ENCODE assay signal across 8 cellular contexts in genomic region chr19:45585158-45585577, GRCh38. TPM values are rescaled to one million over a fixed set of nuclear protein-coding genes. Genes with fewer than 3 reads are reported as not detected.
DNase-seq lines count a peak whose midpoint lies in the region; ATAC-seq, FAIRE-seq and TF ChIP-seq lines count a peak whose summit lies in the region.

No MANE protein-coding gene starts in this region.

- intact Hi-C loops in K562 (cut with micrococcal nuclease): no loop called here

- 17% methylated on average over 7 of the region's 7 CpGs for WGBS in K562 (ENCODE audit: insufficient coverage, low coverage, missing lambda C conversion rate)
- WGBS in lung, 2 donors: 24 to 25% methylated on average over 7 of the region's 7 CpGs
- 14 to 35% methylated on average over 7 of the region's 7 CpGs for WGBS in upper lobe of left lung, 2 donors

- in situ Hi-C loops in K562 (cut with MboI): no loop called here
- in situ Hi-C loops in ACHN (cut with HindIII; ENCODE audit: low pct_ligation_motif_present, low pct_unique_long_range_greater_than_20kb, low sequenced_read_pairs): no loop called here

- H3K27ac Mint-ChIP-seq in activated naive CD4-positive, alpha-beta T cell treated with anti-CD3 and anti-CD28 coated beads, Interleukin-2, amount 50 U/mL, for 24 hours: peak overlapping the region; percentile 90

- H3K27me3 Mint-ChIP-seq in activated naive CD4-positive, alpha-beta T cell treated with anti-CD3 and anti-CD28 coated beads, Interleukin-2, amount 50 U/mL, for 24 hours: peaks cover 7% of the 10 kb centered on the region

- H3K79me2 ChIP-seq in K562 (ENCODE audit: control insufficient read depth, insufficient read depth, low read length): peaks cover 32% of the 10 kb centered on the region

- BruUV-seq in K562 (replicated peaks; lab: Mats Ljungman, UMichigan): TSS peak; percentile 95

- TF ChIP-seq CTCF in K562 (IDR thresholded peaks at IDR 0.05 in 2 of 3, conservative IDR thresholded peaks at IDR 0.05 in 1 of 3; ENCODE audit: insufficient read depth in 2 of 3, low read depth in 1 of 3, low read length in 3 of 3) (no peak), lung (IDR thresholded peaks at IDR 0.05; ENCODE audit: control extremely low read depth, extremely low read depth) (no peak), upper lobe of left lung (IDR thresholded peaks at IDR 0.05) (no peak)

- H3K4me3 Mint-ChIP-seq in activated naive CD4-positive, alpha-beta T cell treated with anti-CD3 and anti-CD28 coated beads, Interleukin-2, amount 50 U/mL, for 24 hours: peak overlapping the region; percentile 89

- POLR2A ChIA-PET in K562 (lab: Yijun Ruan, JAX): interaction anchor here (0.6 to 1.9 kb wide), 2 partner anchors 57 to 86 kb away, joined by 3 to 7 read pairs; no protein-coding TSS in a partner anchor

- H3K9me1 ChIP-seq in K562 (ENCODE audit: control insufficient read depth, insufficient read depth, low read length): no peaks in the 10 kb centered on the region

- H3K27me3 ChIP-seq in K562 (ENCODE audit: control insufficient read depth in 2 of 2, insufficient read depth in 2 of 2, low read length in 2 of 2): no peaks in the 10 kb centered on the region
- no peaks in the 10 kb centered on the region for H3K27me3 ChIP-seq in lung (ENCODE audit: control insufficient read depth, insufficient read depth)
- H3K27me3 ChIP-seq in upper lobe of left lung: no peaks in the 10 kb centered on the region

- CTCF ChIA-PET in K562 (lab: Yijun Ruan, JAX; ENCODE audit: low intra/inter-chr PET ratio): interaction anchor here (0.6 kb wide), 1 partner anchor 61 kb away, joined by 3 read pairs; no protein-coding TSS in a partner anchor

- H3K9ac ChIP-seq in K562 (ENCODE audit: insufficient read depth in 1 of 2, low read depth in 2 of 2, low read length in 2 of 2): peak overlapping the region; percentile 90 to 94; a peak in 3 of 4 replicates

- TF ChIP-seq POLR2A in K562 (conservative IDR thresholded peaks at IDR 0.05) (no peak), upper lobe of left lung (IDR thresholded peaks at IDR 0.05) (no peak)

- DNase-seq in activated naive CD4-positive, alpha-beta T cell treated with anti-CD3 and anti-CD28 coated beads, Interleukin-2, amount 50 U/mL, for 16 hours: no peak
- DNase-seq in K562 (ENCODE audit: extremely low read depth in 1 of 4, low spot score in 3 of 4) (no peak), lung (ENCODE audit: low spot score) (no peak), upper lobe of left lung (no peak), ACHN (no peak)
- DNase-seq in activated CD4-positive, CD25-positive, alpha-beta regulatory T cell (lab: John Stamatoyannopoulos, UW): no peak

- ATAC-seq in K562 (no peak), lung (ENCODE audit: insufficient read depth, low FRiP score) (no peak), upper lobe of left lung (ENCODE audit: low FRiP score in 2 of 2) (no peak), GM18520 (IDR thresholded peaks at IDR 0.05; ENCODE audit: unreplicated experiment) (no peak)

- TF ChIP-seq EP300 in K562 (IDR thresholded peaks at IDR 0.05; ENCODE audit: low read length): no peak
- TF ChIP-seq EP300 in upper lobe of left lung (IDR thresholded peaks at IDR 0.05): no peak

- H2AFZ ChIP-seq in K562 (ENCODE audit: low read depth, low read length): peak overlapping the region; percentile 99

- H3K36me3 ChIP-seq in K562 (ENCODE audit: control insufficient read depth, insufficient read depth, low read length): peaks cover 8% of the 10 kb centered on the region; the same call in 1 of the 3 replicates
- H3K36me3 ChIP-seq in lung (ENCODE audit: control insufficient read depth in 2 of 2, insufficient read depth in 2 of 2, low read length in 2 of 2): peaks cover 2 to 3% of the 10 kb centered on the region in 2 donors
- peaks cover 0 to 11% (median 0%) of the 10 kb centered on the region in 4 donors for H3K36me3 ChIP-seq in upper lobe of left lung

- no peaks in the 10 kb centered on the region for H4K20me1 ChIP-seq in K562 (replicated peaks; ENCODE audit: control insufficient read depth, insufficient read depth, low read length)

- H3K4me3 ChIP-seq in K562 (peak overlapping the region; percentile 68), lung (peak overlapping the region; percentile 34), upper lobe of left lung (peak overlapping the region in 3 of 4 donors; percentile 74 to 75 (median 75))

- H3K9me3 ChIP-seq in K562 (replicated peaks; ENCODE audit: control insufficient read depth, insufficient read depth, low read depth, low read length) (no peaks in the 10 kb centered on the region), lung (ENCODE audit: control insufficient read depth in 2 of 2, insufficient read depth in 1 of 2, low read length in 1 of 2) (peaks cover 0 to 2% of the 10 kb centered on the region in 2 donors), upper lobe of left lung (no peaks in the 10 kb centered on the region)

- peak overlapping the region; percentile 99 for H3K27ac ChIP-seq in K562 (ENCODE audit: extremely low read depth, low read depth, low read length)
- peak overlapping the region; percentile 93 to 94 for H3K27ac ChIP-seq in lung (ENCODE audit: low read depth in 1 of 2, low read length in 1 of 2)
- H3K27ac ChIP-seq in upper lobe of left lung: peak overlapping the region; percentile 86 to 99 (median 97)

- FAIRE-seq in K562 (lab: Jason Lieb, UNC): no peak

- H3K4me2 ChIP-seq in K562 (ENCODE audit: insufficient read depth, low read length): peak overlapping the region; percentile 97

- H3K9me3 Mint-ChIP-seq in activated naive CD4-positive, alpha-beta T cell treated with anti-CD3 and anti-CD28 coated beads, Interleukin-2, amount 50 U/mL, for 24 hours: no peaks in the 10 kb centered on the region

- no peak for TF ChIP-seq RAD21 in K562 (CRISPR knock-in tag; conservative IDR thresholded peaks at IDR 0.05 in 1 of 2, IDR thresholded peaks at IDR 0.05 in 1 of 2)

- H3K4me1 Mint-ChIP-seq in activated naive CD4-positive, alpha-beta T cell treated with anti-CD3 and anti-CD28 coated beads, Interleukin-2, amount 50 U/mL, for 24 hours: peaks cover 19% of the 10 kb centered on the region

- peaks cover 3% of the 10 kb centered on the region for H3K36me3 Mint-ChIP-seq in activated naive CD4-positive, alpha-beta T cell treated with anti-CD3 and anti-CD28 coated beads, Interleukin-2, amount 50 U/mL, for 24 hours

- H3K4me1 ChIP-seq in K562 (replicated peaks in 1 of 2; ENCODE audit: control insufficient read depth in 2 of 2, insufficient read depth in 2 of 2, low read length in 2 of 2) (peaks cover 13 to 24% of the 10 kb centered on the region in 2 experiments; a peak in 4 of 5 replicates), lung (ENCODE audit: control insufficient read depth in 2 of 2, insufficient read depth in 2 of 2, low read length in 2 of 2) (peaks cover 4 to 8% of the 10 kb centered on the region in 2 donors), upper lobe of left lung (peaks cover 7 to 19% (median 14%) of the 10 kb centered on the region in 4 donors)

RNA-seq across cellular contexts. Expression of gene OPA3, which starts 0.6 kb away (rescaled TPM):
- total RNA-seq in K562 (2011; cell fraction: chromatin; rRNA removed; ENCODE audit: low replicate concordance): 15.8 and 30.8 TPM in 2 replicates
- 9.5 TPM in 2 replicates for total RNA-seq in K562 (2011; cell fraction: nucleolus; rRNA removed)
- 10.4 and 11.7 TPM in 2 replicates for total RNA-seq in K562 (2011; cell fraction: nucleoplasm; rRNA removed)
- 5.5 and 7.7 TPM in 2 replicates for total RNA-seq in K562 (2014; rRNA removed)
- 8.4 and 9.0 TPM in 2 replicates for total RNA-seq in K562 (2014; rRNA removed; fragmentation: Illumina TruSeq; extraction: Trizol)
- 12.2 and 12.9 TPM in 2 replicates for total RNA-seq in K562 (2015; rRNA removed; fragmentation: Illumina TruSeq; extraction: Trizol)
- total RNA-seq in K562 (2021): 16.8 and 18.8 TPM in 2 replicates
- 14.2 and 16.4 TPM in 2 replicates for polyA plus RNA-seq in K562 (2011; rRNA removed)
- 23.7 and 30.7 TPM in 2 replicates for polyA plus RNA-seq in K562 (2011; cell fraction: cytosol; rRNA removed)
- 6.1 and 6.4 TPM in 2 replicates for polyA plus RNA-seq in K562 (2011; cell fraction: nucleus; rRNA removed)
- polyA plus RNA-seq in K562 (2012): 10.3 and 11.1 TPM in 2 replicates
- polyA plus RNA-seq in K562 (2014; fragmentation: Illumina TruSeq; extraction: Trizol): 10.6 and 12.6 TPM in 2 replicates
- 1 to 10 TPM; 1.4 to 2.1 TPM for polyA plus RNA-seq in K562 (2014; fragmentation: Nextera tagmentation; extraction: Ambion mirVana)
- polyA plus RNA-seq in K562 (2014; rRNA removed): 7.0 and 9.3 TPM in 2 replicates
- 11.1 and 13.0 TPM in 2 replicates for polyA minus RNA-seq in K562 (2011; rRNA and poly(A)+ RNA removed)
- polyA minus RNA-seq in K562 (2011; cell fraction: cytosol; rRNA and poly(A)+ RNA removed): 7.8 and 9.7 TPM in 2 replicates
- polyA minus RNA-seq in K562 (2011; cell fraction: nucleus; rRNA and poly(A)+ RNA removed): 2.0 and 2.2 TPM in 2 replicates
- 10 to 100 TPM in 1 of 2 donors, 1 to 10 TPM in 1; 3.5 to 13.6 TPM for total RNA-seq in lung
- 1 to 10 TPM; 5.5 to 9.9 TPM for polyA plus RNA-seq in lung
- total RNA-seq in upper lobe of left lung: 10 to 100 TPM in 5 of 6 donors, 1 to 10 TPM in 1; 9.9 to 14.3 (median 12.7) TPM

RNA-seq across cellular contexts. Expression of gene GPR4, which starts 16.8 kb away (rescaled TPM):
- 0.12 TPM in 2 replicates for total RNA-seq in K562 (2011; cell fraction: chromatin; rRNA removed; ENCODE audit: low replicate concordance)
- total RNA-seq in K562 (2011; cell fraction: nucleolus; rRNA removed): not detected in 2 replicates
- total RNA-seq in K562 (2011; cell fraction: nucleoplasm; rRNA removed): not detected in 2 replicates
- not detected in 2 replicates for total RNA-seq in K562 (2014; rRNA removed)
- total RNA-seq in K562 (2014; rRNA removed; fragmentation: Illumina TruSeq; extraction: Trizol): not detected in 2 replicates
- total RNA-seq in K562 (2015; rRNA removed; fragmentation: Illumina TruSeq; extraction: Trizol): not detected in 2 replicates
- total RNA-seq in K562 (2021): 0.07 and 0.09 TPM in 2 replicates
- 0.03 TPM in 1 of 2 replicates, not detected in the other for polyA plus RNA-seq in K562 (2011; rRNA removed)
- 0.03 TPM in 1 of 2 replicates, not detected in the other for polyA plus RNA-seq in K562 (2011; cell fraction: cytosol; rRNA removed)
- polyA plus RNA-seq in K562 (2011; cell fraction: nucleus; rRNA removed): 0.06 TPM in 2 replicates
- 0.16 and 0.21 TPM in 2 replicates for polyA plus RNA-seq in K562 (2012)
- 0.04 and 0.12 TPM in 2 replicates for polyA plus RNA-seq in K562 (2014; fragmentation: Illumina TruSeq; extraction: Trizol)
- polyA plus RNA-seq in K562 (2014; fragmentation: Nextera tagmentation; extraction: Ambion mirVana): not detected
- polyA plus RNA-seq in K562 (2014; rRNA removed): 0.03 TPM in 1 of 2 replicates, not detected in the other
- polyA minus RNA-seq in K562 (2011; rRNA and poly(A)+ RNA removed): not detected in 2 replicates
- polyA minus RNA-seq in K562 (2011; cell fraction: cytosol; rRNA and poly(A)+ RNA removed): not detected in 2 replicates
- polyA minus RNA-seq in K562 (2011; cell fraction: nucleus; rRNA and poly(A)+ RNA removed): 0.13 TPM in 1 of 2 replicates, not detected in the other
- 10 to 100 TPM in 1 of 2 donors, 1 to 10 TPM in 1; 1.3 to 11.0 TPM for total RNA-seq in lung
- 10 to 100 TPM; 12.6 to 12.8 TPM for polyA plus RNA-seq in lung
- 10 to 100 TPM in 2 of 6 donors, 1 to 10 TPM in 4; 1.0 to 22.1 (median 6.8) TPM for total RNA-seq in upper lobe of left lung

RNA-seq across cellular contexts. Expression of gene EML2, which starts 54.0 kb away (rescaled TPM):
- total RNA-seq in K562 (2011; cell fraction: chromatin; rRNA removed; ENCODE audit: low replicate concordance): 111 and 247 TPM in 2 replicates
- total RNA-seq in K562 (2011; cell fraction: nucleolus; rRNA removed): 153 and 167 TPM in 2 replicates
- 116 and 121 TPM in 2 replicates for total RNA-seq in K562 (2011; cell fraction: nucleoplasm; rRNA removed)
- total RNA-seq in K562 (2014; rRNA removed): 38.8 and 45.0 TPM in 2 replicates
- 13.0 and 16.7 TPM in 2 replicates for total RNA-seq in K562 (2014; rRNA removed; fragmentation: Illumina TruSeq; extraction: Trizol)
- 19.6 and 21.6 TPM in 2 replicates for total RNA-seq in K562 (2015; rRNA removed; fragmentation: Illumina TruSeq; extraction: Trizol)
- total RNA-seq in K562 (2021): 56.3 and 69.6 TPM in 2 replicates
- 24.8 and 42.3 TPM in 2 replicates for polyA plus RNA-seq in K562 (2011; rRNA removed)
- polyA plus RNA-seq in K562 (2011; cell fraction: cytosol; rRNA removed): 33.6 and 35.3 TPM in 2 replicates
- polyA plus RNA-seq in K562 (2011; cell fraction: nucleus; rRNA removed): 183 and 277 TPM in 2 replicates
- polyA plus RNA-seq in K562 (2012): 52.0 and 83.3 TPM in 2 replicates
- polyA plus RNA-seq in K562 (2014; fragmentation: Illumina TruSeq; extraction: Trizol): 30.7 and 40.9 TPM in 2 replicates
- 1 to 10 TPM; 2.6 to 2.7 TPM for polyA plus RNA-seq in K562 (2014; fragmentation: Nextera tagmentation; extraction: Ambion mirVana)
- 50.9 and 53.9 TPM in 2 replicates for polyA plus RNA-seq in K562 (2014; rRNA removed)
- polyA minus RNA-seq in K562 (2011; rRNA and poly(A)+ RNA removed): 17.6 and 20.1 TPM in 2 replicates
- polyA minus RNA-seq in K562 (2011; cell fraction: cytosol; rRNA and poly(A)+ RNA removed): 23.7 and 26.5 TPM in 2 replicates
- 41.0 and 43.9 TPM in 2 replicates for polyA minus RNA-seq in K562 (2011; cell fraction: nucleus; rRNA and poly(A)+ RNA removed)
- total RNA-seq in lung: 10 to 100 TPM; 31.9 to 74.5 TPM
- polyA plus RNA-seq in lung: 10 to 100 TPM; 32.5 to 47.7 TPM
- total RNA-seq in upper lobe of left lung: 10 to 100 TPM; 34.1 to 70.2 (median 48.2) TPM
